Comparison of ENCODE assay signal across 29 cellular contexts in the genomic region with DNA sequence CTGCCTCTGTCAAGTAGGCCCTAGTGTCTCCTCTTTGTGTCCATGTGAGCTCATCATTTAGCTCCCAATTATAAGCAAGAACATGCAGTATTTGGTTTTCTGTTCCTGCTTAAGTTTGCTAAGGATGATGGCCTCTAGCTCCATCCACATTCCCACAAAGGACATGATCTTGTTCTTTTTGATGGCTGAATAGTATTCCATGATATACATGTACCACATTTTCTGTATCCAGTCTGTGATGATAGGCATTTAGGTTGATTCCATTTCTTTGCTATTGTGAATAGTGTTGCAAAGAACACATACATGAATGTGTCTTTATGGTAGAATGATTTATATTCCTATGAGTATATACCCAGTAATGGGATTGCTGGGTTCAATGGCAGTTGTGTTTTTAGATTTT.
"Had no signal": no experiment of that assay in that cellular context is flagged by ENCODE, and none has a peak within 500 bp of the region (broad histone marks: within the 10 kb centered on the region; RNA-seq: fewer than 3 reads in every experiment).

No MANE protein-coding gene starts in this region.

- H3K27ac ChIP-seq: stomach, suprapubic skin, testis, thoracic aorta, thyroid gland, tibial artery, tibial nerve, transverse colon, upper lobe of left lung, upper lobe of right lung, uterus, vagina had no signal

- FAIRE-seq: urothelium cell line had no signal

- H3K27me3 ChIP-seq: stomach, suprapubic skin, testis, thyroid gland, tibial artery, tibial nerve, transverse colon, upper lobe of left lung, upper lobe of right lung, uterus, vagina had no signal

- H3K36me3 Mint-ChIP-seq: stimulated activated effector memory CD8-positive, alpha-beta T cell treated with anti-CD3 and anti-CD28 coated beads, Interleukin-12 subunit alpha, Interleukin-12 subunit beta, amount 100 ng/mL, for 72 hours; stimulated activated memory B cell treated with anti-CD40 and anti-IgM and Interleukin-4, amounts not matched to agents 10 μg/mL and 1 μg/mL and 100 μg/mL, for 72 hours; stimulated activated naive B cell treated with anti-CD40 and anti-IgM and Interleukin-4, amounts not matched to agents 10 μg/mL and 1 μg/mL and 100 μg/mL, for 72 hours; type B pancreatic cell had no signal

- H3K4me3 ChIP-seq: stomach, suprapubic skin, testis, thoracic aorta, thyroid gland, tibial artery, tibial nerve, transverse colon, upper lobe of left lung, upper lobe of right lung, uterus, vagina had no signal

- H3K4me1 ChIP-seq: stomach, suprapubic skin, testis, thyroid gland, tibial artery, tibial nerve, transverse colon, upper lobe of left lung, upper lobe of right lung, uterus, vagina had no signal

- H3K4me3 Mint-ChIP-seq: stimulated activated effector memory CD8-positive, alpha-beta T cell treated with anti-CD3 and anti-CD28 coated beads, Interleukin-12 subunit alpha, Interleukin-12 subunit beta, amount 100 ng/mL, for 72 hours; stimulated activated memory B cell treated with anti-CD40 and anti-IgM and Interleukin-4, amounts not matched to agents 10 μg/mL and 1 μg/mL and 100 μg/mL, for 72 hours; stimulated activated naive B cell treated with anti-CD40 and anti-IgM and Interleukin-4, amounts not matched to agents 10 μg/mL and 1 μg/mL and 100 μg/mL, for 72 hours; stimulated activated naive CD8-positive, alpha-beta T cell treated with anti-CD3 and anti-CD28 coated beads, Interleukin-15, amount 100 ng/mL, for 72 hours; stimulated activated naive CD8-positive, alpha-beta T cell treated with anti-CD3 and anti-CD28 coated beads, Interleukin-15, Interleukin-2, amounts not matched to agents 100 ng/mL and 50 ng/mL, for 24 hours; type B pancreatic cell had no signal

- H3K27ac Mint-ChIP-seq: stimulated activated effector memory CD8-positive, alpha-beta T cell treated with anti-CD3 and anti-CD28 coated beads, Interleukin-12 subunit alpha, Interleukin-12 subunit beta, amount 100 ng/mL, for 72 hours; stimulated activated memory B cell treated with anti-CD40 and anti-IgM and Interleukin-4, amounts not matched to agents 10 μg/mL and 1 μg/mL and 100 μg/mL, for 72 hours; stimulated activated naive B cell treated with anti-CD40 and anti-IgM and Interleukin-4, amounts not matched to agents 10 μg/mL and 1 μg/mL and 100 μg/mL, for 72 hours; stimulated activated naive CD8-positive, alpha-beta T cell treated with anti-CD3 and anti-CD28 coated beads, Interleukin-15, amount 100 ng/mL, for 72 hours; stimulated activated naive CD8-positive, alpha-beta T cell treated with anti-CD3 and anti-CD28 coated beads, Interleukin-15, Interleukin-2, amounts not matched to agents 100 ng/mL and 50 ng/mL, for 24 hours; type B pancreatic cell had no signal

- H3K36me3 ChIP-seq: stomach, suprapubic skin, thoracic aorta, thyroid gland, tibial artery, tibial nerve, transverse colon, upper lobe of left lung, upper lobe of right lung, uterus, vagina had no signal

- H3K4me1 Mint-ChIP-seq: stimulated activated effector memory CD8-positive, alpha-beta T cell treated with anti-CD3 and anti-CD28 coated beads, Interleukin-12 subunit alpha, Interleukin-12 subunit beta, amount 100 ng/mL, for 72 hours; stimulated activated memory B cell treated with anti-CD40 and anti-IgM and Interleukin-4, amounts not matched to agents 10 μg/mL and 1 μg/mL and 100 μg/mL, for 72 hours; stimulated activated naive B cell treated with anti-CD40 and anti-IgM and Interleukin-4, amounts not matched to agents 10 μg/mL and 1 μg/mL and 100 μg/mL, for 72 hours had no signal

- H3K27me3 Mint-ChIP-seq: stimulated activated memory B cell treated with anti-CD40 and anti-IgM and Interleukin-4, amounts not matched to agents 10 μg/mL and 1 μg/mL and 100 μg/mL, for 72 hours; stimulated activated naive B cell treated with anti-CD40 and anti-IgM and Interleukin-4, amounts not matched to agents 10 μg/mL and 1 μg/mL and 100 μg/mL, for 72 hours; stimulated activated naive CD8-positive, alpha-beta T cell treated with anti-CD3 and anti-CD28 coated beads, Interleukin-15, amount 100 ng/mL, for 72 hours; stimulated activated naive CD8-positive, alpha-beta T cell treated with anti-CD3 and anti-CD28 coated beads, Interleukin-15, Interleukin-2, amounts not matched to agents 100 ng/mL and 50 ng/mL, for 24 hours; type B pancreatic cell had no signal

- H3K9me3 ChIP-seq: testis, thyroid gland had no signal

- ATAC-seq: stimulated activated effector memory CD8-positive, alpha-beta T cell treated with anti-CD3 and anti-CD28 coated beads, Interleukin-12 subunit alpha, Interleukin-12 subunit beta, amount 100 ng/mL, for 72 hours; stimulated activated memory B cell treated with anti-CD40 and anti-IgM and Interleukin-4, amounts not matched to agents 10 μg/mL and 1 μg/mL and 100 μg/mL, for 72 hours; stimulated activated naive B cell treated with anti-CD40 and anti-IgM and Interleukin-4, amounts not matched to agents 10 μg/mL and 1 μg/mL and 100 μg/mL, for 72 hours; stimulated activated naive CD8-positive, alpha-beta T cell treated with anti-CD3 and anti-CD28 coated beads, Interleukin-15, amount 100 ng/mL, for 72 hours; stimulated activated naive CD8-positive, alpha-beta T cell treated with anti-CD3 and anti-CD28 coated beads, Interleukin-15, Interleukin-2, amounts not matched to agents 100 U/mL and 50 U/mL, for 24 hours; upper lobe of right lung had no signal

- DNase-seq: stimulated activated CD4-positive, alpha-beta T cell treated with anti-CD3 and anti-CD28 coated beads, Interleukin-2, amount 100 ng/mL, for 48 hours; stimulated activated CD4-positive, alpha-beta T cell treated with anti-CD3 and anti-CD28 coated beads, Interleukin-4, amount 100 ng/mL, for 1 hour; stimulated activated CD4-positive, alpha-beta T cell treated with anti-CD3 and anti-CD28 coated beads, Interleukin-4, amount 100 ng/mL, for 24 hours; stimulated activated CD4-positive, alpha-beta T cell treated with anti-CD3 and anti-CD28 coated beads, Interleukin-4, amount 100 ng/mL, for 4 hours; stimulated activated CD8-positive, alpha-beta memory T cell treated with anti-CD3 and anti-CD28 coated beads, Interleukin-4, amount 100 ng/mL, for 48 hours; stimulated activated naive B cell treated with anti-CD40 and anti-IgM and Interleukin-4, amounts not matched to agents 10 μg/mL and 1 μg/mL and 100 μg/mL, for 72 hours; stimulated activated naive CD4-positive, alpha-beta T cell; stimulated activated naive CD4-positive, alpha-beta T cell treated with Interleukin-2 at 50 U/mL for 16 hours; stimulated activated naive CD8-positive, alpha-beta T cell treated with anti-CD3 and anti-CD28 coated beads, Interleukin-15, amount 100 ng/mL, for 72 hours; stimulated activated naive CD8-positive, alpha-beta T cell treated with anti-CD3 and anti-CD28 coated beads, Interleukin-15, Interleukin-2, amounts not matched to agents 100 U/mL and 50 U/mL, for 24 hours; stomach; substantia nigra; testis; thyroid gland; tibial artery; transverse colon; trophoblast cell; upper lobe of left lung; upper lobe of right lung; uterus had no signal
